ENCODE assay signal across 1 cellular context in genomic region chr14:89027097-89027740, GRCh38.
TF ChIP-seq lines count a peak whose summit lies in the region.

No MANE protein-coding gene starts in this region.

TF ChIP-seq in K562, 482 proteins besides CTCF, POLR2A, EP300 and RAD21 (continued from another document and continues in another):
- TF ChIP-seq VEZF1 (CRISPR knock-in tag; IDR thresholded peaks at IDR 0.05): peak; percentile 45; the same call in 1 of the 2 replicates
- no peak for TF ChIP-seq NUFIP1 (IDR thresholded peaks at IDR 0.05; ENCODE audit: partially characterized antibody)
- TF ChIP-seq RB1 (IDR thresholded peaks at IDR 0.05; ENCODE audit: low read depth): no peak
- no peak for TF ChIP-seq BRF1 (IDR thresholded peaks at IDR 0.05; ENCODE audit: borderline replicate concordance, extremely low read depth, insufficient read length)
- no peak for TF ChIP-seq CREB3L1 (IDR thresholded peaks at IDR 0.05; ENCODE audit: borderline replicate concordance, low read depth)
- TF ChIP-seq CXXC5 (CRISPR knock-in tag; IDR thresholded peaks at IDR 0.05): 0 out of 2 replicates have a peak, but pooled peaks have one; percentile 15
- TF ChIP-seq ZNF217 (CRISPR knock-in tag; IDR thresholded peaks at IDR 0.05): no peak
- no peak for TF ChIP-seq ZNF449 (CRISPR knock-in tag; IDR thresholded peaks at IDR 0.05)
- TF ChIP-seq ZBTB43 (CRISPR knock-in tag; IDR thresholded peaks at IDR 0.05): no peak
- TF ChIP-seq GTF2E2 (tag; IDR thresholded peaks at IDR 0.05): no peak
- TF ChIP-seq FOXO4 (CRISPR knock-in tag; IDR thresholded peaks at IDR 0.05): no peak
- TF ChIP-seq SIN3A (IDR thresholded peaks at IDR 0.05; ENCODE audit: borderline replicate concordance in 2 of 2, control insufficient read depth in 1 of 2, low read depth in 2 of 2, low read length in 2 of 2): no peak
- TF ChIP-seq TCF7 (IDR thresholded peaks at IDR 0.05; ENCODE audit: borderline replicate concordance): peak; percentile 85; the same call in 1 of the 2 replicates
- TF ChIP-seq CBX5 (IDR thresholded peaks at IDR 0.05; ENCODE audit: borderline replicate concordance, low read depth): no peak
- no peak for TF ChIP-seq ZNF224 (CRISPR knock-in tag; IDR thresholded peaks at IDR 0.05)
- no peak for TF ChIP-seq ZEB2 (IDR thresholded peaks at IDR 0.05)
- no peak for TF ChIP-seq TRIM24 (IDR thresholded peaks at IDR 0.05)
- no peak for TF ChIP-seq XRCC3 (IDR thresholded peaks at IDR 0.05)
- no peak for TF ChIP-seq FOSL1 (tag; conservative IDR thresholded peaks at IDR 0.05)
- no peak for TF ChIP-seq ZNF436 (CRISPR knock-in tag; IDR thresholded peaks at IDR 0.05)
- TF ChIP-seq SRSF1 (IDR thresholded peaks at IDR 0.05; ENCODE audit: low read depth, low read length): no peak
- TF ChIP-seq RHOXF2B (CRISPR knock-in tag; conservative IDR thresholded peaks at IDR 0.05): no peak
- no peak for TF ChIP-seq ELK1 (CRISPR knock-in tag; IDR thresholded peaks at IDR 0.05)
- no peak for TF ChIP-seq ELF1 (tag; IDR thresholded peaks at IDR 0.05)
- TF ChIP-seq MLLT1 (IDR thresholded peaks at IDR 0.05): no peak
- TF ChIP-seq MGA (IDR thresholded peaks at IDR 0.05): no peak
- no peak for TF ChIP-seq JUNB (CRISPR knock-in tag; conservative IDR thresholded peaks at IDR 0.05)
- no peak for TF ChIP-seq GTF2B (IDR thresholded peaks at IDR 0.05; ENCODE audit: extremely low read depth, insufficient read length)
- TF ChIP-seq FOS (IDR thresholded peaks at IDR 0.05; ENCODE audit: extremely low read depth, insufficient read length): no peak
- no peak for TF ChIP-seq TFE3 (CRISPR knock-in tag; IDR thresholded peaks at IDR 0.05)
- TF ChIP-seq ID3 (CRISPR knock-in tag; IDR thresholded peaks at IDR 0.05): no peak
- no peak for TF ChIP-seq ID3 (tag; IDR thresholded peaks at IDR 0.05)
- no peak for TF ChIP-seq TAF15 (IDR thresholded peaks at IDR 0.05; ENCODE audit: low read depth, low read length)
